In the genomic region with DNA sequence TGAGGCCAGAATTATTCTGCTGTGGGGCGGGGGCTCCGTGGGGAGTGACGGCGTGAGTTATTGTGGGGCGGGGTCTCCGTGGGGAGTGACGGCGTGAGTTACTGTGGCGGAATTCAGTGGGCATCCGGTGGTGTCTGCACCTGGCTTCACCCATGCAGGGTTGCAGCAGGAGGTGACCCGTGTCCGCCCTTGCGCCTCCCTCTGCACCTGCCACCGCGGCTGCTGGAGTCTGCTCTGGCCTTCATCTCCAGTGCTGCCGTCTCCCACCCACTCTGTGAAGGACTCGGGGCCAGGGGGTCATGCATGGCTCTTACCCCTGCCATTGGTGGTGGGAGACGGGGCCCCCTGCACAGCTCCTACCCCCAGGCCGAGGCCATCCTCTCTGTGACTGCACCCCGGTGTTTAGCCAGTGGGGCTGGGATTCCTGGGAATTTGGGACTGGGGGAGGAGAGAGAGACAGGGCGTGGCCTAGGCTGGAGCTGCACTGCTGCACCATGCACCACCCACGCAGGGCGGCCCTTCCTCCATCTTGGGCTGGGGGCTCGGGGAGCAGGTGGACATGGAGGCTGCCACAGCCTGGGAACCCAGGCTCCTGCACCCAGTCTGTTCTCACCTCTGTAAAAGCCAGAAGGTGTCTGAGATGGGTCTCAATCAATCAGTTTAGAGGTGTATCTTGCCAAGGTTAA, we compare ENCODE assay signal across 1 cellular context.
TF ChIP-seq lines count a peak whose summit lies in the region.

No MANE protein-coding gene starts in this region.

TF ChIP-seq in HepG2, 621 proteins besides CTCF, POLR2A, EP300 and RAD21:
- TF ChIP-seq, protein P1, sequence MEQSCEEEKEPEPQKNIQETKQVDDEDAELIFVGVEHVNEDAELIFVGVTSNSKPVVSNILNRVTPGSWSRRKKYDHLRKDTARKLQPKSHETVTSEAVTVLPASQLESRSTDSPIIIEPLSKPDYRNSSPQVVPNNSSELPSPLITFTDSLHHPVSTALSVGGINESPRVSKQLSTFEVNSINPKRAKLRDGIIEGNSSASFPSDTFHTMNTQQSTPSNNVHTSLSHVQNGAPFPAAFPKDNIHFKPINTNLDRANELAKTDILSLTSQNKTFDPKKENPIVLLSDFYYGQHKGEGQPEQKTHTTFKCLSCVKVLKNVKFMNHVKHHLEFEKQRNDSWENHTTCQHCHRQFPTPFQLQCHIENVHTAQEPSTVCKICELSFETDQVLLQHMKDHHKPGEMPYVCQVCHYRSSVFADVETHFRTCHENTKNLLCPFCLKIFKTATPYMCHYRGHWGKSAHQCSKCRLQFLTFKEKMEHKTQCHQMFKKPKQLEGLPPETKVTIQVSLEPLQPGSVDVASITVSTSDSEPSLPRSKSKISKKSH (CRISPR knock-in tag; IDR thresholded peaks at IDR 0.05; ENCODE audit: borderline replicate concordance) = peak; percentile 41; the same call in 1 of the 2 replicates
- TF ChIP-seq ZNF768 (CRISPR knock-in tag; IDR thresholded peaks at IDR 0.05) = 0 out of 2 replicates have a peak, but pooled peaks have one; percentile 12
- TF ChIP-seq, protein P2, sequence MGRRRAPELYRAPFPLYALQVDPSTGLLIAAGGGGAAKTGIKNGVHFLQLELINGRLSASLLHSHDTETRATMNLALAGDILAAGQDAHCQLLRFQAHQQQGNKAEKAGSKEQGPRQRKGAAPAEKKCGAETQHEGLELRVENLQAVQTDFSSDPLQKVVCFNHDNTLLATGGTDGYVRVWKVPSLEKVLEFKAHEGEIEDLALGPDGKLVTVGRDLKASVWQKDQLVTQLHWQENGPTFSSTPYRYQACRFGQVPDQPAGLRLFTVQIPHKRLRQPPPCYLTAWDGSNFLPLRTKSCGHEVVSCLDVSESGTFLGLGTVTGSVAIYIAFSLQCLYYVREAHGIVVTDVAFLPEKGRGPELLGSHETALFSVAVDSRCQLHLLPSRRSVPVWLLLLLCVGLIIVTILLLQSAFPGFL (CRISPR knock-in tag; IDR thresholded peaks at IDR 0.05) = no peak
